ENCODE assay signal across 18 cellular contexts in the genomic region with DNA sequence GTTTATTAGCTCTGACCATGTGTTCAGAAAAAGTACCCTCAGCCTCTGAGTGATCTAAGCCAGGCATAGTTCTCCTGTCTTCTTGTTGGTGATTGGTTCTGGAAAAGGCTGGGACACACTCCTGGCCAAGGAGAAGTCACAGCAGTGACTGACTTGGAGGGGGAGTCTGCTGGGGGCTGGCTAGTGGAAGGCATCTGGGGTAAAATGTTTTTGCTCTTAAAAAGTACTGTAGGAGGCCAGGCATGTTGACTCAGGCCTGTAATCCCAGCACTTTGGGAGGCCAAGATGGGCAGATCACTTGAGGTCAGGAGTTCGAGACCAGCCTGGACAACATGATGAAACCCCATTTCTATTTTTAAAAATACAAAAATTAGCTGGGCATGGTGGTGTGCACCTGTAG. TPM values are rescaled to one million over a fixed set of nuclear protein-coding genes. Genes with fewer than 3 reads are reported as not detected.
DNase-seq lines count a peak whose midpoint lies in the region; ATAC-seq and TF ChIP-seq lines count a peak whose summit lies in the region.
"Had no signal": no experiment of that assay in that cellular context is flagged by ENCODE, and none has a peak within 500 bp of the region (broad histone marks: within the 10 kb centered on the region; RNA-seq: fewer than 3 reads in every experiment).

No MANE protein-coding gene starts in this region.

- no peak for TF ChIP-seq EP300 in esophagus muscularis mucosa (IDR thresholded peaks at IDR 0.05)
- no peak for TF ChIP-seq EP300 in gastroesophageal sphincter (IDR thresholded peaks at IDR 0.05)

- peak overlapping the region; percentile 53 for H3K4me3 Mint-ChIP-seq in activated CD8-positive, alpha-beta memory T cell treated with anti-CD3 and anti-CD28 coated beads, Interleukin-2, amount 10 ng/mL, durations not matched to agents 7 days and 5 days
- H3K4me3 Mint-ChIP-seq in WTC11, result no peak overlapping the region

- intact Hi-C loops in esophagus muscularis mucosa (cut with DNase I), result no loop called here

- peaks cover 0 to 12% (median 0%) of the 10 kb centered on the region in 4 donors for H3K27me3 ChIP-seq in esophagus muscularis mucosa
- no peaks in the 10 kb centered on the region for H3K27me3 ChIP-seq in thymus (ENCODE audit: control insufficient read depth, insufficient read depth)
- peaks cover 12% of the 10 kb centered on the region for H3K27me3 ChIP-seq in gastroesophageal sphincter
- H3K27me3 ChIP-seq: cardiac muscle cell had no signal

- H3K36me3 Mint-ChIP-seq in activated CD8-positive, alpha-beta memory T cell treated with anti-CD3 and anti-CD28 coated beads, Interleukin-2, amount 10 ng/mL, durations not matched to agents 7 days and 5 days, result peaks cover 11% of the 10 kb centered on the region
- 0 out of 2 replicates have a peak, but pooled peaks cover 4% of the 10 kb centered on the region for H3K36me3 Mint-ChIP-seq in WTC11

- H3K4me1 ChIP-seq in esophagus muscularis mucosa, result peaks cover 0 to 9% (median 0%) of the 10 kb centered on the region in 4 donors
- H3K4me1 ChIP-seq in thymus (ENCODE audit: control insufficient read depth, insufficient read depth, low read length), result peaks cover 16% of the 10 kb centered on the region
- no peaks in the 10 kb centered on the region for H3K4me1 ChIP-seq in gastroesophageal sphincter
- H3K4me1 ChIP-seq: sigmoid colon had no signal

- peak overlapping the region; percentile 93 for H3K27ac Mint-ChIP-seq in activated CD8-positive, alpha-beta memory T cell treated with anti-CD3 and anti-CD28 coated beads, Interleukin-2, amount 10 ng/mL, durations not matched to agents 7 days and 5 days
- 0 out of 2 replicates have a peak overlapping the region, but pooled peaks have one; percentile 41 for H3K27ac Mint-ChIP-seq in WTC11

- 100% methylated on average over 1 of the region's 1 CpG for WGBS in esophagus muscularis mucosa
- 92% methylated on average over 1 of the region's 1 CpG for WGBS in thymus
- 83 to 100% methylated on average over 1 of the region's 1 CpG for WGBS in gastroesophageal sphincter (ENCODE audit: low coverage in 1 of 2), 2 donors

- H3K27ac ChIP-seq in esophagus muscularis mucosa (replicated peaks in 1 of 4) (no peak overlapping the region), thymus (ENCODE audit: low read depth) (peak overlapping the region; percentile 46), gastroesophageal sphincter (no peak overlapping the region)
- H3K27ac ChIP-seq: cardiac muscle cell, sigmoid colon had no signal

- H3K9me3 ChIP-seq in esophagus muscularis mucosa (no peaks in the 10 kb centered on the region), thymus (ENCODE audit: control insufficient read depth) (no peaks in the 10 kb centered on the region), gastroesophageal sphincter (no peaks in the 10 kb centered on the region)
- H3K9me3 ChIP-seq: sigmoid colon, SK-N-SH had no signal

- H3K4me1 Mint-ChIP-seq in activated CD8-positive, alpha-beta memory T cell treated with anti-CD3 and anti-CD28 coated beads, Interleukin-2, amount 10 ng/mL, durations not matched to agents 7 days and 5 days, result peaks cover 77% of the 10 kb centered on the region
- peaks cover 43% of the 10 kb centered on the region for H3K4me1 Mint-ChIP-seq in WTC11

- POLR2A ChIA-PET in WTC11 (lab: Charles Lee), result no interaction called here

- no peaks in the 10 kb centered on the region for H3K27me3 Mint-ChIP-seq in activated CD8-positive, alpha-beta memory T cell treated with anti-CD3 and anti-CD28 coated beads, Interleukin-2, amount 10 ng/mL, durations not matched to agents 7 days and 5 days
- H3K27me3 Mint-ChIP-seq in WTC11 (ENCODE audit: low read depth), result no peaks in the 10 kb centered on the region; the same call in 1 of the 2 replicates

- H3K36me3 ChIP-seq in esophagus muscularis mucosa (no peaks in the 10 kb centered on the region), thymus (ENCODE audit: control insufficient read depth, insufficient read depth) (no peaks in the 10 kb centered on the region), gastroesophageal sphincter (no peaks in the 10 kb centered on the region)
- H3K36me3 ChIP-seq: cardiac muscle cell, sigmoid colon had no signal

- TF ChIP-seq CTCF in WTC11 (IDR thresholded peaks at IDR 0.05) (no peak), esophagus muscularis mucosa (IDR thresholded peaks at IDR 0.05) (no peak), gastroesophageal sphincter (IDR thresholded peaks at IDR 0.05) (no peak)

- H3K4me3 ChIP-seq in esophagus muscularis mucosa (no peak overlapping the region), thymus (ENCODE audit: low read length) (no peak overlapping the region), gastroesophageal sphincter (no peak overlapping the region)
- H3K4me3 ChIP-seq: cardiac muscle cell, sigmoid colon had no signal

- no peaks in the 10 kb centered on the region for H3K9me3 Mint-ChIP-seq in activated CD8-positive, alpha-beta memory T cell treated with anti-CD3 and anti-CD28 coated beads, Interleukin-2, amount 10 ng/mL, durations not matched to agents 7 days and 5 days (ENCODE audit: low read depth)
- H3K9me3 Mint-ChIP-seq in WTC11, result peaks cover 10% of the 10 kb centered on the region

- TF ChIP-seq POLR2A in esophagus muscularis mucosa (IDR thresholded peaks at IDR 0.05; ENCODE audit: low read depth) (no peak), gastroesophageal sphincter (IDR thresholded peaks at IDR 0.05) (no peak)

- DNase-seq in activated CD8-positive, alpha-beta memory T cell treated with anti-CD3 and anti-CD28 coated beads, Interleukin-2, amount 10 ng/mL, durations not matched to agents 7 days and 5 days, result peak; percentile 43
- DNase-seq in activated CD8-positive, alpha-beta memory T cell treated with anti-CD3 and anti-CD28 coated beads for 24 hours, result no peak
- no peak for DNase-seq in WTC11 (ENCODE audit: low spot score)
- peak; percentile 83 for DNase-seq in esophagus muscularis mucosa (ENCODE audit: extremely low spot score)
- DNase-seq in NCI-H510A treated with DMSO at 0.1 percent for 48 hours (lab: John Stamatoyannopoulos, UW), result no peak
- DNase-seq: activated gamma-delta T cell, DMS 273 treated with DMSO at 0.1 percent for 48 hours, MV-4-11, NCI-H2171, nucleus accumbens, sigmoid colon, SK-N-SH had no signal

- CTCF ChIA-PET in activated CD8-positive, alpha-beta memory T cell treated with anti-CD3 and anti-CD28 coated beads, Interleukin-2, amount 10 ng/mL, durations not matched to agents 7 days and 5 days (lab: Charles Lee), result interaction anchor here (1.0 to 2.0 kb wide), 5 partner anchors 8 to 140 kb away, joined by 3 to 8 read pairs (median 4); partner anchors contain the start of gene FXYD5
- CTCF ChIA-PET in WTC11 (lab: Charles Lee), result no interaction called here

- ATAC-seq in activated CD8-positive, alpha-beta memory T cell treated with anti-CD3 and anti-CD28 coated beads, Interleukin-2, amount 10 ng/mL, durations not matched to agents 7 days and 5 days, result no peak
- ATAC-seq in WTC11 (no peak), GM18520 (IDR thresholded peaks at IDR 0.05; ENCODE audit: unreplicated experiment) (no peak), gastroesophageal sphincter (no peak)

TF ChIP-seq in WTC11, 78 proteins besides CTCF, POLR2A, EP300 and RAD21 (continues in another document):
- TF ChIP-seq ZNF423 (CRISPR knock-in tag; IDR thresholded peaks at IDR 0.05) (no peak), ESRRA (CRISPR knock-in tag; IDR thresholded peaks at IDR 0.05; ENCODE audit: borderline replicate concordance) (no peak), STAT6 (CRISPR knock-in tag; conservative IDR thresholded peaks at IDR 0.05; ENCODE audit: low read depth) (no peak), ZNF121 (CRISPR knock-in tag; IDR thresholded peaks at IDR 0.05) (no peak), MAX (CRISPR knock-in tag; IDR thresholded peaks at IDR 0.05) (no peak)

RNA-seq across cellular contexts. Expression of gene FAM187B, which starts 21.7 kb away (rescaled TPM):
- not detected for total RNA-seq in activated CD8-positive, alpha-beta memory T cell treated with anti-CD3 and anti-CD28 coated beads, Interleukin-2, amount 10 ng/mL, durations not matched to agents 7 days and 5 days
- 0.16 to 0.20 TPM in 2 of 3 replicates, not detected in the other for total RNA-seq in WTC11 (2021)
- total RNA-seq in esophagus muscularis mucosa, result not detected
- polyA plus RNA-seq in thymus, result 0.09 TPM
- not detected for total RNA-seq in gastroesophageal sphincter
- total RNA-seq: A673, cardiac muscle cell, frontal cortex, sigmoid colon had no signal
- polyA plus RNA-seq: cardiac muscle cell, sigmoid colon, SK-N-SH had no signal

RNA-seq across cellular contexts. Expression of gene LSR, which starts 41.9 kb away (rescaled TPM):
- total RNA-seq in activated CD8-positive, alpha-beta memory T cell treated with anti-CD3 and anti-CD28 coated beads, Interleukin-2, amount 10 ng/mL, durations not matched to agents 7 days and 5 days, result 10 to 100 TPM in 1 of 2 experiments, 1 to 10 TPM in 1; 7.2 to 10.0 TPM
- total RNA-seq in WTC11 (2021) (126 to 132 TPM (median 130 TPM) in 3 replicates), esophagus muscularis mucosa (10 to 100 TPM in 2 of 4 donors, 1 to 10 TPM in 2; 5.1 to 19.2 (median 10.8) TPM), gastroesophageal sphincter (1 to 10 TPM; 3.3 to 6.6 (median 5.2) TPM)
- polyA plus RNA-seq in thymus, result 20.1 TPM

RNA-seq across cellular contexts. Expression of gene FXYD5, which starts 52.3 kb away (rescaled TPM):
- 100 to 1,000 TPM; 262 to 354 TPM for total RNA-seq in activated CD8-positive, alpha-beta memory T cell treated with anti-CD3 and anti-CD28 coated beads, Interleukin-2, amount 10 ng/mL, durations not matched to agents 7 days and 5 days
- total RNA-seq in WTC11 (2021) (114 to 135 TPM (median 128 TPM) in 3 replicates), esophagus muscularis mucosa (10 to 100 TPM; 26.6 to 49.3 (median 43.0) TPM), gastroesophageal sphincter (10 to 100 TPM; 18.8 to 42.5 (median 33.0) TPM)
- polyA plus RNA-seq in thymus, result 136 TPM
- total RNA-seq: frontal cortex had no signal

Comparison
In these comparisons a context has a peak if more than half of its experiments do, and no peak if none do; other contexts are left out.
1. DNase-seq: peak in activated CD8-positive, alpha-beta memory T cell treated with anti-CD3 and anti-CD28 coated beads, Interleukin-2, amount 10 ng/mL, durations not matched to agents 7 days and 5 days (single experiment) and esophagus muscularis mucosa (single experiment); none in activated CD8-positive, alpha-beta memory T cell treated with anti-CD3 and anti-CD28 coated beads for 24 hours (single experiment), WTC11 (single experiment) and NCI-H510A treated with DMSO at 0.1 percent for 48 hours (single experiment).